In genomic region chr19:55536366-55536765, GRCh38 we compare ENCODE assay signal across 1 cellular context.
TF ChIP-seq lines count a peak whose summit lies in the region.

No MANE protein-coding gene starts in this region.

TF ChIP-seq in A549, 52 proteins besides CTCF, POLR2A, EP300 and RAD21 (continued from another document):
- no peak for TF ChIP-seq ELK1 (IDR thresholded peaks at IDR 0.05; ENCODE audit: low read depth, low read length)
